Comparison of ENCODE assay signal across 13 cellular contexts in the genomic region with DNA sequence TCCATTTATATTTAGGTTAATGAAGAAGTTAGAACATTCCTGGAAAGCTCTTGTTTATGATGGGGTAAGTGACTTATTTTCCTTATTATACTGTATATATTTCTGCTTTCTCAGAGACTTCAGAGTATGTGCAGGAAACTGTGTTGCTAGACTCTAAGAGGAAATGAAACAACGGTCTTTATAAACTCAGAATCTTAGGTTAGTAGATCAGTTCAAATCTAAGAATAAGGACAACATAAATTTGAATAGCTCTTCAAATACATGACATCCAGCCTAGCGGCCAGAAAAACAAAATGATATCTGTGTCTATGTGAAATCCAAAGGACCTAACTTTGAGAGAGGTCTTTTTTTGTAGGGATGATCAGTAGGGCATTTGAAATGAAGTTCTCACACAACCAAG.
DNase-seq lines count a peak whose midpoint lies in the region; ATAC-seq and TF ChIP-seq lines count a peak whose summit lies in the region.
"Had no signal": no experiment of that assay in that cellular context is flagged by ENCODE, and none has a peak within 500 bp of the region (broad histone marks: within the 10 kb centered on the region; RNA-seq: fewer than 3 reads in every experiment).

No MANE protein-coding gene starts in this region.

- peaks cover 0 to 7% of the 10 kb centered on the region in 2 donors for H3K4me1 ChIP-seq in naive thymus-derived CD4-positive, alpha-beta T cell (ENCODE audit: control insufficient read depth in 2 of 2, insufficient read depth in 2 of 2, low read length in 2 of 2)
- H3K4me1 ChIP-seq in mucosa of descending colon (ENCODE audit: low read depth), result no peaks in the 10 kb centered on the region
- H3K4me1 ChIP-seq: Caco-2, right atrium auricular region had no signal

- peak overlapping the region in 7 of 10 donors; percentile 0 to 50 (median 7) for H3K4me3 Mint-ChIP-seq in naive thymus-derived CD4-positive, alpha-beta T cell

- ATAC-seq in GM18870 (IDR thresholded peaks at IDR 0.05; ENCODE audit: unreplicated experiment) (peak; percentile 30), GM21619 (IDR thresholded peaks at IDR 0.05; ENCODE audit: unreplicated experiment) (peak; percentile 42), HG03520 (IDR thresholded peaks at IDR 0.05; ENCODE audit: unreplicated experiment) (peak; percentile 46), mucosa of descending colon (no peak)
- no peak for ATAC-seq in naive thymus-derived CD4-positive, alpha-beta T cell
- ATAC-seq: K562 had no signal

- CTCF ChIA-PET in naive thymus-derived CD4-positive, alpha-beta T cell (lab: Charles Lee), result interaction anchor here (0.7 kb wide), 1 partner anchor 10 kb away, joined by 3 read pairs; no protein-coding TSS in a partner anchor

- no peaks in the 10 kb centered on the region for H3K36me3 ChIP-seq in naive thymus-derived CD4-positive, alpha-beta T cell (ENCODE audit: control insufficient read depth in 2 of 3, insufficient read depth in 3 of 3, low read length in 3 of 3)
- no peaks in the 10 kb centered on the region for H3K36me3 ChIP-seq in mucosa of descending colon (ENCODE audit: low read depth)
- H3K36me3 ChIP-seq: right atrium auricular region had no signal

- H3K4me3 ChIP-seq in naive thymus-derived CD4-positive, alpha-beta T cell (ENCODE audit: low read length), result no peak overlapping the region
- H3K4me3 ChIP-seq in mucosa of descending colon, result no peak overlapping the region
- H3K4me3 ChIP-seq: K562, PC-9, right atrium auricular region had no signal

- no peaks in the 10 kb centered on the region for H3K27me3 ChIP-seq in naive thymus-derived CD4-positive, alpha-beta T cell (ENCODE audit: control insufficient read depth in 2 of 2, insufficient read depth in 2 of 2, low read length in 2 of 2)
- H3K27me3 ChIP-seq: right atrium auricular region had no signal

- DNase-seq in naive thymus-derived CD4-positive, alpha-beta T cell, result no peak
- DNase-seq in stimulated activated CD4-positive, alpha-beta T cell treated with anti-CD3 and anti-CD28 coated beads, Interleukin-1b, Interleukin-23, amount 100 ng/mL, for 48 hours, result no peak
- DNase-seq in occipital lobe (lab: John Stamatoyannopoulos, UW) (no peak), mucosa of descending colon (no peak)
- DNase-seq: Caco-2, dermis blood vessel endothelial cell, PC-9, substantia nigra had no signal

- peaks cover 3 to 24% (median 15%) of the 10 kb centered on the region in 7 donors for H3K4me1 Mint-ChIP-seq in naive thymus-derived CD4-positive, alpha-beta T cell

- intact Hi-C loops in naive thymus-derived CD4-positive, alpha-beta T cell (cut with micrococcal nuclease), result loop anchor here in 1 of 2 donors (2.0 kb wide), 1 partner anchor 17 kb away; no protein-coding TSS in a partner anchor
- intact Hi-C loops in mucosa of descending colon (cut with DNase I, micrococcal nuclease), result no loop called here

- H3K27me3 Mint-ChIP-seq in naive thymus-derived CD4-positive, alpha-beta T cell, result no peaks in the 10 kb centered on the region

- H3K27ac Mint-ChIP-seq in naive thymus-derived CD4-positive, alpha-beta T cell, result peak overlapping the region in 4 of 9 donors; percentile 1 to 23 (median 13)

- H3K27ac ChIP-seq in naive thymus-derived CD4-positive, alpha-beta T cell (ENCODE audit: low read depth, low read length), result no peak overlapping the region
- H3K27ac ChIP-seq: PC-9, right atrium auricular region had no signal

- POLR2A ChIA-PET in naive thymus-derived CD4-positive, alpha-beta T cell (lab: Charles Lee), result no interaction called here

- H3K9me3 ChIP-seq in naive thymus-derived CD4-positive, alpha-beta T cell (ENCODE audit: control insufficient read depth in 2 of 3, low read length in 3 of 3), result no peaks in the 10 kb centered on the region
- no peaks in the 10 kb centered on the region for H3K9me3 ChIP-seq in mucosa of descending colon
- H3K9me3 ChIP-seq: Caco-2, right atrium auricular region had no signal

- peaks cover 0 to 2% (median 0%) of the 10 kb centered on the region in 11 donors for H3K9me3 Mint-ChIP-seq in naive thymus-derived CD4-positive, alpha-beta T cell

- no peak for TF ChIP-seq CTCF in mucosa of descending colon (IDR thresholded peaks at IDR 0.05)

- H3K36me3 Mint-ChIP-seq in naive thymus-derived CD4-positive, alpha-beta T cell, result peaks cover 0 to 10% (median 0%) of the 10 kb centered on the region in 5 donors

Comparison
In these comparisons a context has a peak if more than half of its experiments do, and no peak if none do; other contexts are left out.
1. ATAC-seq: peak in GM18870 (single experiment), GM21619 (single experiment) and HG03520 (single experiment); none in naive thymus-derived CD4-positive, alpha-beta T cell (single experiment) and mucosa of descending colon (single experiment).